In genomic region chr16:71929048-71929447, GRCh38 we compare ENCODE assay signal across 9 cellular contexts. TPM values are rescaled to one million over a fixed set of nuclear protein-coding genes. Genes with fewer than 3 reads are reported as not detected.
DNase-seq lines count a peak whose midpoint lies in the region; ATAC-seq and TF ChIP-seq lines count a peak whose summit lies in the region.
"Had no signal": no experiment of that assay in that cellular context is flagged by ENCODE, and none has a peak within 500 bp of the region (broad histone marks: within the 10 kb centered on the region; RNA-seq: fewer than 3 reads in every experiment).

No MANE protein-coding gene starts in this region.

- DNase-seq in GM04504 (ENCODE audit: low read depth) (peak; percentile 34), astrocyte of the hippocampus (ENCODE audit: low read depth, low spot score) (peak; percentile 68), right cardiac atrium (peak in 1 of 3 donors; percentile 32), smooth muscle cell of the brain vasculature (ENCODE audit: low read depth, low spot score) (peak; percentile 51), PC-9 (no peak), H7 (no peak)
- DNase-seq: activated CD4-positive, alpha-beta T cell treated with anti-CD3 and anti-CD28 coated beads for 4 hours; KBM-7 had no signal

- H3K4me3 ChIP-seq in right cardiac atrium (ENCODE audit: low read length) (no peak overlapping the region), PC-9 (no peak overlapping the region), H7 (ENCODE audit: insufficient read depth, low read depth, low read length) (no peak overlapping the region)

- POLR2A ChIA-PET in PC-9 (lab: Charles Lee; ENCODE audit: unreplicated experiment), result no interaction called here

- H3F3A ChIP-seq in PC-9 (ENCODE audit: insufficient read depth, low read depth), result peaks cover 30% of the 10 kb centered on the region

- no peaks in the 10 kb centered on the region for H3K9me2 ChIP-seq in PC-9 (ENCODE audit: insufficient read depth)

- no peak overlapping the region for H2AFZ ChIP-seq in PC-9

- ATAC-seq in right cardiac atrium, result peak; percentile 56 to 65
- ATAC-seq in HG03108 (IDR thresholded peaks at IDR 0.05; ENCODE audit: unreplicated experiment), result no peak

- intact Hi-C loops in right cardiac atrium (cut with DNase I) (no loop called here), PC-9 (cut with micrococcal nuclease; ENCODE audit: unreplicated experiment) (no loop called here)

- peaks cover 24% of the 10 kb centered on the region for H3K79me2 ChIP-seq in PC-9 (ENCODE audit: low read depth)

- BruUV-seq in PC-9 (replicated peaks; lab: Mats Ljungman, UMichigan), result no TSS peak

- CTCF ChIA-PET in PC-9 (lab: Charles Lee), result no interaction called here

- WGBS in right cardiac atrium, result 20% methylated on average over 3 of the region's 3 CpGs

- H3K27me3 ChIP-seq in right cardiac atrium (ENCODE audit: control insufficient read depth, insufficient read depth) (no peaks in the 10 kb centered on the region), PC-9 (ENCODE audit: insufficient read depth, low read depth) (no peaks in the 10 kb centered on the region), H7 (ENCODE audit: control insufficient read depth, insufficient read depth, low read length) (no peaks in the 10 kb centered on the region)

- peaks cover 15% of the 10 kb centered on the region for H3K4me1 ChIP-seq in right cardiac atrium (ENCODE audit: control insufficient read depth, insufficient read depth, low read length)
- H3K4me1 ChIP-seq in PC-9 (replicated peaks; ENCODE audit: insufficient read depth), result peaks cover 22% of the 10 kb centered on the region

- H3K9me3 ChIP-seq in right cardiac atrium (ENCODE audit: control insufficient read depth, low read length) (no peaks in the 10 kb centered on the region), PC-9 (ENCODE audit: insufficient read depth, low read depth) (no peaks in the 10 kb centered on the region)

- peaks cover 57% of the 10 kb centered on the region for H4K20me1 ChIP-seq in PC-9 (ENCODE audit: insufficient read depth)

- H3K36me3 ChIP-seq in PC-9 (ENCODE audit: low read depth), result peaks cover 32% of the 10 kb centered on the region
- peaks cover 24% of the 10 kb centered on the region for H3K36me3 ChIP-seq in H7 (replicated peaks; ENCODE audit: control insufficient read depth, insufficient read depth, low read length)

- H3K27ac ChIP-seq in right cardiac atrium (ENCODE audit: low read length) (peak overlapping the region; percentile 25), PC-9 (no peak overlapping the region)

- no peak for TF ChIP-seq CTCF in PC-9 (conservative IDR thresholded peaks at IDR 0.05)

- no peak overlapping the region for H3K4me2 ChIP-seq in PC-9

RNA-seq across cellular contexts. Expression of gene IST1, which starts 33.7 kb away (rescaled TPM):
- total RNA-seq in right cardiac atrium (100 to 1,000 TPM; 128 to 148 (median 139) TPM), PC-9 (2021) (177 and 204 TPM in 2 replicates)
- polyA plus RNA-seq in right cardiac atrium, result 89.5 TPM
- total RNA-seq in H7 (2014; rRNA removed; shearing (Covaris generic)), result 267 and 292 TPM in 2 replicates

RNA-seq across cellular contexts. Expression of gene ZNF821, which starts 45.1 kb away (rescaled TPM):
- 1 to 10 TPM; 6.3 to 8.5 (median 6.9) TPM for total RNA-seq in right cardiac atrium
- 5.0 TPM for polyA plus RNA-seq in right cardiac atrium
- 5.9 TPM in 2 replicates for total RNA-seq in PC-9 (2021)
- 16.8 and 19.8 TPM in 2 replicates for total RNA-seq in H7 (2014; rRNA removed; shearing (Covaris generic))

Comparison
In these comparisons a context has a peak if more than half of its experiments do, and no peak if none do; other contexts are left out.
1. DNase-seq: peak in GM04504 (single experiment), astrocyte of the hippocampus (single experiment) and smooth muscle cell of the brain vasculature (single experiment); none in PC-9 (0 of 2) and H7 (single experiment).